Comparison of ENCODE assay signal across 8 cellular contexts in genomic region chr10:12605580-12606405, GRCh38.
DNase-seq lines count a peak whose midpoint lies in the region; ATAC-seq and TF ChIP-seq lines count a peak whose summit lies in the region.

No MANE protein-coding gene starts in this region.

- H3K79me1 ChIP-seq in neuronal stem cell (ENCODE audit: low read depth, low read length), result no peaks in the 10 kb centered on the region

- no peaks in the 10 kb centered on the region for H3K4me1 ChIP-seq in neuronal stem cell (ENCODE audit: control insufficient read depth in 2 of 2, insufficient read depth in 1 of 2, low read depth in 1 of 2, low read length in 2 of 2)
- peaks cover 20 to 35% (median 28%) of the 10 kb centered on the region in 4 donors for H3K4me1 ChIP-seq in transverse colon

- no peak overlapping the region for H4K8ac ChIP-seq in neuronal stem cell (ENCODE audit: low read depth, low read length)

- DNase-seq in GM13976 (ENCODE audit: low spot score), result peak; percentile 62
- peak; percentile 42 for DNase-seq in NCI-H2107 treated with DMSO at 0.1 percent for 48 hours (lab: John Stamatoyannopoulos, UW; ENCODE audit: unreplicated experiment)
- DNase-seq in activated CD8-positive, alpha-beta memory T cell treated with anti-CD3 and anti-CD28 coated beads for 1 hour (ENCODE audit: extremely low read depth in 1 of 2, low read depth in 1 of 2), result peak; percentile 13 to 20
- peak; percentile 79 for DNase-seq in epithelial cell of esophagus (ENCODE audit: low read depth)
- no peak for DNase-seq in neuronal stem cell (ENCODE audit: low spot score)
- peak; percentile 86 for DNase-seq in transverse colon
- no peak for DNase-seq in retina

- no peaks in the 10 kb centered on the region for H3K27me3 ChIP-seq in neuronal stem cell (ENCODE audit: control insufficient read depth in 3 of 3, insufficient read depth in 3 of 3, low read depth in 1 of 3, low read length in 3 of 3)
- H3K27me3 ChIP-seq in transverse colon, result no peaks in the 10 kb centered on the region

- H2BK5ac ChIP-seq in neuronal stem cell (ENCODE audit: low read length), result no peak overlapping the region

- H4K91ac ChIP-seq in neuronal stem cell (ENCODE audit: low read depth, low read length, poor library complexity), result no peak overlapping the region

- intact Hi-C loops in transverse colon (cut with DNase I; ENCODE audit: low total_unique reads), result loop anchor here (10.0 kb wide), 1 partner anchor 251 kb away; no protein-coding TSS in a partner anchor

- TF ChIP-seq CTCF in GM13976 (IDR thresholded peaks at IDR 0.05; ENCODE audit: borderline replicate concordance, control extremely low read depth, extremely low read depth, insufficient read depth, missing control alignments), result no peak
- no peak for TF ChIP-seq CTCF in epithelial cell of esophagus (IDR thresholded peaks at IDR 0.05; ENCODE audit: insufficient read depth, low read depth, low read length, missing control alignments)
- TF ChIP-seq CTCF in transverse colon (IDR thresholded peaks at IDR 0.05), result no peak

- peak overlapping the region; percentile 26 for H3K23ac ChIP-seq in neuronal stem cell (ENCODE audit: low read depth, low read length, poor library complexity)

- H2BK12ac ChIP-seq in neuronal stem cell (ENCODE audit: low read length), result no peak overlapping the region

- H3K14ac ChIP-seq in neuronal stem cell (ENCODE audit: low read length), result no peak overlapping the region

- H2BK120ac ChIP-seq in neuronal stem cell (ENCODE audit: low read depth, low read length), result no peak overlapping the region

- no CpG with 5 or more reads among the region's 27 CpGs for WGBS in neuronal stem cell (ENCODE audit: extremely low coverage in 2 of 2, insufficient read length in 2 of 2, insufficient replicate concordance in 1 of 2), 2 donors
- WGBS in transverse colon (ENCODE audit: low coverage in 1 of 2), 2 donors, result 21% methylated on average over 27 of the region's 27 CpGs; no CpG with 5 or more reads in 1 of the 2 donors

- ATAC-seq in HG02610 (IDR thresholded peaks at IDR 0.05; ENCODE audit: unreplicated experiment), result peak; percentile 59

- H3K4ac ChIP-seq in neuronal stem cell (ENCODE audit: low read length), result no peak overlapping the region

- H3K9ac ChIP-seq in neuronal stem cell (ENCODE audit: low read depth, low read length, poor library complexity), result no peak overlapping the region

- H3K27ac ChIP-seq in neuronal stem cell (replicated peaks; ENCODE audit: low read length) (no peak overlapping the region), transverse colon (peak overlapping the region; percentile 78 to 87 (median 82))

- no peak overlapping the region for H2BK15ac ChIP-seq in neuronal stem cell (ENCODE audit: low read length)

- TF ChIP-seq POLR2A in transverse colon (IDR thresholded peaks at IDR 0.05), result peak; percentile 27

- H3K36me3 ChIP-seq in neuronal stem cell (replicated peaks in 1 of 2; ENCODE audit: control insufficient read depth in 2 of 2, insufficient read depth in 2 of 2, low read length in 2 of 2) (no peaks in the 10 kb centered on the region), transverse colon (no peaks in the 10 kb centered on the region)

- in situ Hi-C loops in GM13976 (cut with MboI; ENCODE audit: low sequenced_read_pairs, unreplicated experiment) (no loop called here), transverse colon (cut with MboI; ENCODE audit: low pct_ligation_motif_present in 1 of 4, low pct_unique_long_range_greater_than_20kb in 1 of 4, low sequenced_read_pairs in 3 of 4) (no loop called here)

- H3K4me2 ChIP-seq in neuronal stem cell (ENCODE audit: insufficient read depth, low read length, poor library complexity, severe bottlenecking), result no peak overlapping the region

- H3K4me3 ChIP-seq in epithelial cell of esophagus (ENCODE audit: low read length) (peak overlapping the region; percentile 15), neuronal stem cell (ENCODE audit: low read length in 2 of 2) (no peak overlapping the region), transverse colon (peak overlapping the region in 3 of 4 donors; percentile 13 to 35 (median 27))

- H3K9me3 ChIP-seq in neuronal stem cell (replicated peaks in 1 of 2; ENCODE audit: control insufficient read depth in 2 of 2, insufficient read depth in 1 of 2, low read depth in 1 of 2, low read length in 2 of 2) (peaks cover 0 to 6% of the 10 kb centered on the region in 2 donors), transverse colon (no peaks in the 10 kb centered on the region)

- H2AFZ ChIP-seq in neuronal stem cell (ENCODE audit: low read length), result no peak overlapping the region

- TF ChIP-seq EP300 in transverse colon (IDR thresholded peaks at IDR 0.05; ENCODE audit: low read depth), result no peak

- H2AK5ac ChIP-seq in neuronal stem cell (ENCODE audit: low read depth, low read length), result peak overlapping the region; percentile 4

- peak overlapping the region; percentile 52 for H3K18ac ChIP-seq in neuronal stem cell (ENCODE audit: low read length)

Comparison
In these comparisons a context has a peak if more than half of its experiments do, and no peak if none do; other contexts are left out.
1. DNase-seq: peak in GM13976 (single experiment), NCI-H2107 treated with DMSO at 0.1 percent for 48 hours (single experiment), activated CD8-positive, alpha-beta memory T cell treated with anti-CD3 and anti-CD28 coated beads for 1 hour (2 of 2), epithelial cell of esophagus (single experiment) and transverse colon (single experiment); none in neuronal stem cell (single experiment) and retina (single experiment).
2. H3K4me3 ChIP-seq: peak in epithelial cell of esophagus (single experiment) and transverse colon (3 of 4); none in neuronal stem cell (0 of 2).